In genomic region chr14:56160058-56160457, GRCh38 we compare ENCODE assay signal across 32 cellular contexts. TPM values are rescaled to one million over a fixed set of nuclear protein-coding genes. Genes with fewer than 3 reads are reported as not detected.
A peak's percentile ranks its signal among the peaks of the same experiment; 100 is the strongest.
DNase-seq lines count a peak whose midpoint lies in the region; ATAC-seq, FAIRE-seq and TF ChIP-seq lines count a peak whose summit lies in the region.
"Had no signal": no experiment of that assay in that cellular context is flagged by ENCODE, and none has a peak within 500 bp of the region (broad histone marks: within the 10 kb centered on the region; RNA-seq: fewer than 3 reads in every experiment).

No MANE protein-coding gene starts in this region.

- no peaks in the 10 kb centered on the region for H4K20me1 ChIP-seq in OCI-LY1 (ENCODE audit: insufficient read depth, low read length)

- peaks cover 17% of the 10 kb centered on the region for H3K36me3 Mint-ChIP-seq in mesothelial cell of epicardium
- no peaks in the 10 kb centered on the region for H3K36me3 Mint-ChIP-seq in stimulated activated effector memory CD8-positive, alpha-beta T cell treated with anti-CD3 and anti-CD28 coated beads, Interleukin-12 subunit alpha, Interleukin-12 subunit beta, amount 100 ng/mL, for 72 hours

- TF ChIP-seq CTCF in AG10803 (conservative IDR thresholded peaks at IDR 0.05; ENCODE audit: low read length) (no peak), HFF-Myc (IDR thresholded peaks at IDR 0.05; ENCODE audit: low read depth, low read length, missing control alignments) (no peak), OCI-LY1 (IDR thresholded peaks at IDR 0.05; ENCODE audit: low read length) (no peak), mesothelial cell of epicardium (IDR thresholded peaks at IDR 0.05; ENCODE audit: unreplicated experiment) (no peak)

- ATAC-seq in stimulated activated effector memory CD8-positive, alpha-beta T cell treated with anti-CD3 and anti-CD28 coated beads, Interleukin-12 subunit alpha, Interleukin-12 subunit beta, amount 100 ng/mL, for 72 hours = no peak
- ATAC-seq in GM21367 (IDR thresholded peaks at IDR 0.05; ENCODE audit: unreplicated experiment) = no peak
- ATAC-seq: activated CD4-positive, CD25-positive, alpha-beta regulatory T cell treated with anti-CD3 and anti-CD28 coated beads, Interleukin-2, amount 50 U/mL, for 24 hours; activated naive CD8-positive, alpha-beta T cell treated with anti-CD3 and anti-CD28 coated beads, Interleukin-2, amount 50 U/mL, for 24 hours; activated T-cell treated with anti-CD3 and anti-CD28 coated beads, Interleukin-2, amount 50 U/mL, for 72 hours; HepG2; PC-3; stimulated activated naive CD8-positive, alpha-beta T cell treated with anti-CD3 and anti-CD28 coated beads, Interleukin-15, amount 100 ng/mL, for 72 hours had no signal

- 27 to 37% (median 31%) methylated on average over 2 of the region's 2 CpGs for WGBS in small intestine, 3 donors

- H3K36me3 ChIP-seq in OCI-LY1 (ENCODE audit: insufficient read depth, low read length) = no peaks in the 10 kb centered on the region
- H3K36me3 ChIP-seq in small intestine (ENCODE audit: control insufficient read depth in 2 of 2, insufficient read depth in 2 of 2, low read length in 2 of 2) = no peaks in the 10 kb centered on the region
- H3K36me3 ChIP-seq: cardiac muscle cell, colonic mucosa, right atrium auricular region, uterus had no signal

- peak overlapping the region; percentile 51 for H3K27ac Mint-ChIP-seq in mesothelial cell of epicardium
- no peak overlapping the region for H3K27ac Mint-ChIP-seq in stimulated activated effector memory CD8-positive, alpha-beta T cell treated with anti-CD3 and anti-CD28 coated beads, Interleukin-12 subunit alpha, Interleukin-12 subunit beta, amount 100 ng/mL, for 72 hours
- H3K27ac Mint-ChIP-seq: activated naive CD8-positive, alpha-beta T cell treated with anti-CD3 and anti-CD28 coated beads, Interleukin-2, amount 50 U/mL, for 24 hours; activated T-cell treated with anti-CD3 and anti-CD28 coated beads, Interleukin-2, amount 50 U/mL, for 72 hours; CD8-positive, alpha-beta memory T cell; stimulated activated naive CD8-positive, alpha-beta T cell treated with anti-CD3 and anti-CD28 coated beads, Interleukin-15, amount 100 ng/mL, for 72 hours; T-helper 1 cell treated with Interleukin-12 subunit alpha and Interleukin-12 subunit beta and Interleukin-4 antibody, amounts not matched to agents 30 μg/mL and 1 μg/mL, for 36 hours had no signal

- peaks cover 13% of the 10 kb centered on the region for H3K4me1 Mint-ChIP-seq in mesothelial cell of epicardium
- peaks cover 6% of the 10 kb centered on the region for H3K4me1 Mint-ChIP-seq in stimulated activated effector memory CD8-positive, alpha-beta T cell treated with anti-CD3 and anti-CD28 coated beads, Interleukin-12 subunit alpha, Interleukin-12 subunit beta, amount 100 ng/mL, for 72 hours

- H3K9ac ChIP-seq in OCI-LY1 (ENCODE audit: low read length) = no peak overlapping the region
- H3K9ac ChIP-seq: GM23248, parathyroid adenoma, SK-N-SH had no signal

- H3K27me3 ChIP-seq in OCI-LY1 (ENCODE audit: insufficient read depth, low read length) (no peaks in the 10 kb centered on the region), small intestine (ENCODE audit: control insufficient read depth in 2 of 2, insufficient read depth in 2 of 2, low read length in 2 of 2) (no peaks in the 10 kb centered on the region)
- H3K27me3 ChIP-seq: cardiac muscle cell, colonic mucosa, right atrium auricular region, uterus had no signal

- no peak overlapping the region for H3K4me2 ChIP-seq in OCI-LY1 (ENCODE audit: low read length)
- H3K4me2 ChIP-seq: SK-N-SH had no signal

- H3F3A ChIP-seq in OCI-LY1 (ENCODE audit: insufficient read depth, low read length) = no peaks in the 10 kb centered on the region

- H3K9me3 ChIP-seq in OCI-LY1 (ENCODE audit: low read length) = no peaks in the 10 kb centered on the region
- H3K9me3 ChIP-seq in small intestine (ENCODE audit: control insufficient read depth, low read depth) = no peaks in the 10 kb centered on the region
- H3K9me3 ChIP-seq: SK-N-SH had no signal

- H3K4me1 ChIP-seq in OCI-LY1 (ENCODE audit: insufficient read depth, low read length, severe bottlenecking) (no peaks in the 10 kb centered on the region), small intestine (ENCODE audit: control insufficient read depth in 2 of 2, insufficient read depth in 1 of 2, low read depth in 1 of 2, low read length in 1 of 2) (no peaks in the 10 kb centered on the region)
- H3K4me1 ChIP-seq: colonic mucosa, parathyroid adenoma, uterus had no signal

- no peaks in the 10 kb centered on the region for H3K9me2 ChIP-seq in OCI-LY1 (ENCODE audit: low read depth, low read length)
- H3K9me2 ChIP-seq: SK-N-SH had no signal

- H3K79me2 ChIP-seq in OCI-LY1 (ENCODE audit: insufficient read depth, low read length) = no peaks in the 10 kb centered on the region

- no peak overlapping the region for H3K4me3 Mint-ChIP-seq in mesothelial cell of epicardium
- no peak overlapping the region for H3K4me3 Mint-ChIP-seq in stimulated activated effector memory CD8-positive, alpha-beta T cell treated with anti-CD3 and anti-CD28 coated beads, Interleukin-12 subunit alpha, Interleukin-12 subunit beta, amount 100 ng/mL, for 72 hours
- H3K4me3 Mint-ChIP-seq: activated naive CD8-positive, alpha-beta T cell treated with anti-CD3 and anti-CD28 coated beads, Interleukin-2, amount 50 U/mL, for 24 hours; activated T-cell treated with anti-CD3 and anti-CD28 coated beads, Interleukin-2, amount 50 U/mL, for 72 hours; stimulated activated naive CD8-positive, alpha-beta T cell treated with anti-CD3 and anti-CD28 coated beads, Interleukin-15, amount 100 ng/mL, for 72 hours; T-helper 1 cell treated with Interleukin-12 subunit alpha and Interleukin-12 subunit beta and Interleukin-4 antibody, amounts not matched to agents 30 μg/mL and 1 μg/mL, for 36 hours had no signal

- no peak overlapping the region for H2AFZ ChIP-seq in OCI-LY1 (ENCODE audit: low read length)
- H2AFZ ChIP-seq: GM23248, parathyroid adenoma had no signal

- H3K27me3 Mint-ChIP-seq in mesothelial cell of epicardium (ENCODE audit: low read depth) = no peaks in the 10 kb centered on the region
- H3K27me3 Mint-ChIP-seq: activated naive CD8-positive, alpha-beta T cell treated with anti-CD3 and anti-CD28 coated beads, Interleukin-2, amount 50 U/mL, for 24 hours; stimulated activated naive CD8-positive, alpha-beta T cell treated with anti-CD3 and anti-CD28 coated beads, Interleukin-15, amount 100 ng/mL, for 72 hours had no signal

- DNase-seq in AG10803 (ENCODE audit: low read depth) (peak; percentile 20), HFF-Myc (ENCODE audit: extremely low read depth, low read depth) (peak; percentile 42), mesothelial cell of epicardium (ENCODE audit: low spot score in 2 of 2, unreplicated experiment in 2 of 2) (no peak), small intestine (no peak), GOT3 (lab: John Stamatoyannopoulos, UW) (no peak)
- no peak for DNase-seq in stimulated activated effector memory CD8-positive, alpha-beta T cell treated with anti-CD3 and anti-CD28 coated beads, Interleukin-12 subunit alpha, Interleukin-12 subunit beta, amount 100 ng/mL, for 72 hours (ENCODE audit: low spot score in 2 of 2)
- DNase-seq: activated CD4-positive, alpha-beta T cell treated with anti-CD3 and anti-CD28 coated beads, Interleukin-2, amount 50 U/mL, for 48 hours; activated naive CD4-positive, alpha-beta T cell; activated naive CD8-positive, alpha-beta T cell treated with anti-CD3 and anti-CD28 coated beads, Interleukin-2, amount 50 U/mL, for 24 hours; activated T-cell treated with anti-CD3 and anti-CD28 coated beads, Interleukin-2, amount 50 U/mL, for 72 hours; CD8-positive, alpha-beta memory T cell; colonic mucosa; effector CD8-positive, alpha-beta T cell; GM23248; NCI-H146; PC-3; SK-N-SH; stimulated activated CD4-positive, alpha-beta T cell treated with anti-CD3 and anti-CD28 coated beads, Interleukin-1b, Interleukin-23, amount 100 ng/mL, for 48 hours; stimulated activated naive CD8-positive, alpha-beta T cell treated with anti-CD3 and anti-CD28 coated beads, Interleukin-15, amount 100 ng/mL, for 72 hours; uterus had no signal

- no peak for FAIRE-seq in small intestine (lab: Jason Lieb, UNC)
- FAIRE-seq: astrocyte, G401.6, HepG2, TTC549 had no signal

- H3K4me3 ChIP-seq in AG10803 (ENCODE audit: low read length) (no peak overlapping the region), HFF-Myc (replicated peaks; ENCODE audit: low read depth, low read length) (no peak overlapping the region), OCI-LY1 (ENCODE audit: low read depth, low read length, poor library complexity, severe bottlenecking) (no peak overlapping the region), small intestine (ENCODE audit: low read depth in 1 of 2, low read length in 2 of 2) (no peak overlapping the region)
- H3K4me3 ChIP-seq: cardiac muscle cell, colonic mucosa, GM23248, right atrium auricular region, uterus had no signal

- H3K9me3 Mint-ChIP-seq in mesothelial cell of epicardium = peaks cover 31% of the 10 kb centered on the region
- H3K9me3 Mint-ChIP-seq in stimulated activated effector memory CD8-positive, alpha-beta T cell treated with anti-CD3 and anti-CD28 coated beads, Interleukin-12 subunit alpha, Interleukin-12 subunit beta, amount 100 ng/mL, for 72 hours = peaks cover 8% of the 10 kb centered on the region

- H3K27ac ChIP-seq in OCI-LY1 (ENCODE audit: low read depth, low read length, poor library complexity, severe bottlenecking) (peak overlapping the region; percentile 4), small intestine (ENCODE audit: low read depth in 1 of 2, low read length in 1 of 2) (no peak overlapping the region)
- H3K27ac ChIP-seq: cardiac muscle cell, colonic mucosa, epithelial cell of prostate, GM23248, parathyroid adenoma, right atrium auricular region, uterus had no signal

RNA-seq across cellular contexts. Expression of gene PELI2, which starts 41.8 kb away (rescaled TPM):
- 6.7 to 10.0 TPM (median 8.5 TPM) in 3 replicates for total RNA-seq in mesothelial cell of epicardium
- 1 to 10 TPM; 4.4 to 9.7 (median 8.1) TPM for polyA plus RNA-seq in small intestine
- total RNA-seq: HepG2 had no signal
- polyA plus RNA-seq: SK-N-SH had no signal

Comparison
In these comparisons a context has a peak if more than half of its experiments do, and no peak if none do; other contexts are left out.
1. DNase-seq: peak in AG10803 (single experiment) and HFF-Myc (single experiment); none in mesothelial cell of epicardium (0 of 2), small intestine (single experiment), stimulated activated effector memory CD8-positive, alpha-beta T cell treated with anti-CD3 and anti-CD28 coated beads, Interleukin-12 subunit alpha, Interleukin-12 subunit beta, amount 100 ng/mL, for 72 hours (0 of 2) and GOT3 (single experiment).